ENCODE assay signal across 20 cellular contexts in the genomic region with DNA sequence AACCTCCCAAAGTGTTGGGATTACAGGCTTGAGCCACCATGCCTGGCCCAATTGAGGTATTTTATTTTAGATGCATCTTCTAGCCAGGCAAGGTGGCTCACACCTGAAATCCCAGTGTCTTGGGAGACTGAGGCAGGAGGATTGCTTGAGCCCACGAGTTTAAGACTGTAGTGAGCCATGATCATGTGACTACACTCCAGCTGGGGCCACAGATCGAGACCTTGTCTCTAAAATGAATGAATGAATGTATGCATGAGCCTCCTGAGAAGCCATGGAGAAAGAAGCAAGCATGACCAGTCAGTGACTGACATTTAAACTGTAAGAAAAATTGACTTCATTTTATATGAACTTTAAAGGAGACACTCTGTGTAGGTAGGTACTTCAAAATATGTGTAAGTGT.
DNase-seq lines count a peak whose midpoint lies in the region; TF ChIP-seq lines count a peak whose summit lies in the region.
"Had no signal": no experiment of that assay in that cellular context is flagged by ENCODE, and none has a peak within 500 bp of the region (broad histone marks: within the 10 kb centered on the region; RNA-seq: fewer than 3 reads in every experiment).

No MANE protein-coding gene starts in this region.

- peaks cover 84% of the 10 kb centered on the region for H3K79me2 ChIP-seq in Loucy (ENCODE audit: insufficient read depth, low read length)

- no peak overlapping the region for H3K9ac ChIP-seq in Loucy (ENCODE audit: low read depth, low read length, poor library complexity, severe bottlenecking)
- H3K9ac ChIP-seq: BLaER1 had no signal

- no peak overlapping the region for H2AFZ ChIP-seq in Loucy (ENCODE audit: low read length)

- H3K36me3 ChIP-seq in Loucy (ENCODE audit: insufficient read depth, low read length): peaks cover 5% of the 10 kb centered on the region; the same call in 1 of the 2 replicates
- H3K36me3 ChIP-seq: left ventricle myocardium inferior, thyroid gland had no signal

- H3F3A ChIP-seq in Loucy (ENCODE audit: low read depth): no peaks in the 10 kb centered on the region

- TF ChIP-seq CTCF in Loucy (conservative IDR thresholded peaks at IDR 0.05; ENCODE audit: low read length): no peak

- H3K4me2 ChIP-seq in Loucy (ENCODE audit: low read depth, low read length, poor library complexity, severe bottlenecking): peak overlapping the region; percentile 14
- H3K4me2 ChIP-seq: BLaER1 had no signal

- no peak overlapping the region for H3K4me3 ChIP-seq in Loucy (ENCODE audit: low read length, poor library complexity, severe bottlenecking)
- H3K4me3 ChIP-seq: BLaER1, left ventricle myocardium inferior, skin epidermis, stomach, thyroid gland had no signal

- no peaks in the 10 kb centered on the region for H3K9me3 ChIP-seq in Loucy (ENCODE audit: insufficient read depth, low read depth, low read length)
- H3K9me3 ChIP-seq: BLaER1, left ventricle myocardium inferior, stomach, thyroid gland had no signal

- CTCF ChIA-PET in activated naive CD4-positive, alpha-beta T cell treated with anti-CD3 and anti-CD28 coated beads for 36 hours (lab: Charles Lee): no interaction called here

- H3K27ac Mint-ChIP-seq in activated naive CD4-positive, alpha-beta T cell treated with anti-CD3 and anti-CD28 coated beads for 36 hours: peak overlapping the region; percentile 12
- H3K27ac Mint-ChIP-seq in dendritic cell treated with granulocyte-macrophage colony-stimulating factor and Interleukin-4, amounts not matched to agents 40 ng/mL and 50 ng/mL, for 4 days: peak overlapping the region; percentile 32
- H3K27ac Mint-ChIP-seq: activated T-helper 17 cell treated with anti-CD3 and anti-CD28 coated beads, Interleukin-2, amount 50 U/mL, for 72 hours; T-helper 17 cell had no signal

- no peak for DNase-seq in activated naive CD4-positive, alpha-beta T cell treated with anti-CD3 and anti-CD28 coated beads for 36 hours
- DNase-seq in activated naive CD4-positive, alpha-beta T cell treated with anti-CD3 and anti-CD28 coated beads, Interleukin-2, amount 50 U/mL, for 16 hours: no peak
- DNase-seq in stimulated activated CD4-positive, alpha-beta T cell treated with anti-CD3 and anti-CD28 coated beads, Interleukin-12 subunit alpha, Interleukin-12 subunit beta, amount 100 ng/mL, for 4 hours: no peak
- no peak for DNase-seq in dedifferentiated amniotic fluid mesenchymal stem cell (ENCODE audit: extremely low spot score)
- DNase-seq in AG20443 (ENCODE audit: low spot score): no peak
- DNase-seq: ACHN; activated CD4-positive, alpha-beta T cell treated with anti-CD3 and anti-CD28 coated beads, Interleukin-2, amount 50 U/mL, for 1 hour; COR-L47; GDM1; H9; left ventricle myocardium inferior; PC-3; stomach; T-helper 17 cell; thyroid gland had no signal

- no peaks in the 10 kb centered on the region for H3K27me3 ChIP-seq in Loucy (ENCODE audit: insufficient read depth, low read length, poor library complexity, severe bottlenecking)
- H3K27me3 ChIP-seq: BLaER1, stomach, thyroid gland had no signal

- H3K9me2 ChIP-seq in Loucy (replicated peaks; ENCODE audit: low read depth, low read length): no peaks in the 10 kb centered on the region

- H4K20me1 ChIP-seq in Loucy (ENCODE audit: insufficient read depth, low read length, poor library complexity, severe bottlenecking): peaks cover 22% of the 10 kb centered on the region

- H3K4me3 Mint-ChIP-seq in activated naive CD4-positive, alpha-beta T cell treated with anti-CD3 and anti-CD28 coated beads for 36 hours: no peak overlapping the region
- H3K4me3 Mint-ChIP-seq in dendritic cell treated with granulocyte-macrophage colony-stimulating factor and Interleukin-4, amounts not matched to agents 40 ng/mL and 50 ng/mL, for 4 days: no peak overlapping the region
- H3K4me3 Mint-ChIP-seq: activated T-helper 17 cell treated with anti-CD3 and anti-CD28 coated beads, Interleukin-2, amount 50 U/mL, for 72 hours; H9; T-helper 17 cell had no signal

- intact Hi-C loops in activated naive CD4-positive, alpha-beta T cell treated with anti-CD3 and anti-CD28 coated beads for 36 hours (cut with micrococcal nuclease): no loop called here
- intact Hi-C loops in dendritic cell treated with granulocyte-macrophage colony-stimulating factor and Interleukin-4, amounts not matched to agents 40 ng/mL and 50 ng/mL, for 4 days (cut with micrococcal nuclease): no loop called here

- peaks cover 8% of the 10 kb centered on the region for H3K36me3 Mint-ChIP-seq in activated naive CD4-positive, alpha-beta T cell treated with anti-CD3 and anti-CD28 coated beads for 36 hours (ENCODE audit: low read depth)
- peaks cover 22% of the 10 kb centered on the region for H3K36me3 Mint-ChIP-seq in dendritic cell treated with granulocyte-macrophage colony-stimulating factor and Interleukin-4, amounts not matched to agents 40 ng/mL and 50 ng/mL, for 4 days (ENCODE audit: low read depth)

- H3K4me1 Mint-ChIP-seq in activated naive CD4-positive, alpha-beta T cell treated with anti-CD3 and anti-CD28 coated beads for 36 hours (ENCODE audit: low read depth): peaks cover 57% of the 10 kb centered on the region
- H3K4me1 Mint-ChIP-seq in dendritic cell treated with granulocyte-macrophage colony-stimulating factor and Interleukin-4, amounts not matched to agents 40 ng/mL and 50 ng/mL, for 4 days (ENCODE audit: low read depth): peaks cover 25% of the 10 kb centered on the region

- peaks cover 32% of the 10 kb centered on the region for H3K4me1 ChIP-seq in Loucy (ENCODE audit: insufficient read depth, low read length, poor library complexity, severe bottlenecking)

- peaks cover 3% of the 10 kb centered on the region for H3K9me3 Mint-ChIP-seq in activated naive CD4-positive, alpha-beta T cell treated with anti-CD3 and anti-CD28 coated beads for 36 hours
- H3K9me3 Mint-ChIP-seq in dendritic cell treated with granulocyte-macrophage colony-stimulating factor and Interleukin-4, amounts not matched to agents 40 ng/mL and 50 ng/mL, for 4 days: no peaks in the 10 kb centered on the region
- H3K9me3 Mint-ChIP-seq: activated T-helper 17 cell treated with anti-CD3 and anti-CD28 coated beads, Interleukin-2, amount 50 U/mL, for 72 hours had no signal

- no peaks in the 10 kb centered on the region for H3K27me3 Mint-ChIP-seq in activated naive CD4-positive, alpha-beta T cell treated with anti-CD3 and anti-CD28 coated beads for 36 hours (ENCODE audit: low read depth)
- H3K27me3 Mint-ChIP-seq in dendritic cell treated with granulocyte-macrophage colony-stimulating factor and Interleukin-4, amounts not matched to agents 40 ng/mL and 50 ng/mL, for 4 days: no peaks in the 10 kb centered on the region
- H3K27me3 Mint-ChIP-seq: activated T-helper 17 cell treated with anti-CD3 and anti-CD28 coated beads, Interleukin-2, amount 50 U/mL, for 72 hours; T-helper 17 cell had no signal
